Comparison of ENCODE assay signal across 9 cellular contexts in genomic region chr5:154647760-154648143, GRCh38.
DNase-seq lines count a peak whose midpoint lies in the region; ATAC-seq, FAIRE-seq and TF ChIP-seq lines count a peak whose summit lies in the region.
"Had no signal": no experiment of that assay in that cellular context is flagged by ENCODE, and none has a peak within 500 bp of the region (broad histone marks: within the 10 kb centered on the region; RNA-seq: fewer than 3 reads in every experiment).

No MANE protein-coding gene starts in this region.

- intact Hi-C loops in GM12878 (cut with micrococcal nuclease; ENCODE audit: unreplicated experiment) (no loop called here), lower lobe of right lung (cut with DNase I) (no loop called here)

- RAD21 ChIA-PET in GM12878 (lab: Charles Lee; ENCODE audit: unreplicated experiment) = interaction anchor here (1.0 to 1.4 kb wide), 3 partner anchors 13 to 290 kb away, joined by 3 to 4 read pairs (median 3); partner anchors contain the start of gene GEMIN5

- H3K9me2 ChIP-seq in SK-N-SH = no peaks in the 10 kb centered on the region

- no peak overlapping the region for H3K27ac Mint-ChIP-seq in activated T-cell treated with anti-CD3 and anti-CD28 coated beads, Interleukin-2, amount 50 U/mL, for 72 hours

- TF ChIP-seq RAD21 in GM12878 (IDR thresholded peaks at IDR 0.05; ENCODE audit: insufficient read depth, low read depth, low read length) = no peak
- no peak for TF ChIP-seq RAD21 in SK-N-SH (IDR thresholded peaks at IDR 0.05; ENCODE audit: low read length)

- H3K27me3 ChIP-seq in GM12878 (replicated peaks in 1 of 2; ENCODE audit: control insufficient read depth in 2 of 2, insufficient read depth in 2 of 2, low read length in 1 of 2) (peaks cover 0 to 3% of the 10 kb centered on the region in 2 experiments; a peak in 2 of 4 replicates), lower lobe of right lung (ENCODE audit: low read depth) (no peaks in the 10 kb centered on the region), subcutaneous abdominal adipose tissue (ENCODE audit: control insufficient read depth in 5 of 5, insufficient read depth in 4 of 5, low read length in 5 of 5) (no peaks in the 10 kb centered on the region), SK-N-SH (ENCODE audit: insufficient read depth) (no peaks in the 10 kb centered on the region)

- no peaks in the 10 kb centered on the region for H3K79me2 ChIP-seq in GM12878 (ENCODE audit: control insufficient read depth, insufficient read depth, low read length)
- H3K79me2 ChIP-seq in SK-N-SH (ENCODE audit: insufficient read depth) = no peaks in the 10 kb centered on the region

- peaks cover 0 to 8% of the 10 kb centered on the region in 2 donors for H3K36me3 Mint-ChIP-seq in activated T-cell treated with anti-CD3 and anti-CD28 coated beads, Interleukin-2, amount 50 U/mL, for 72 hours (ENCODE audit: insufficient read depth in 2 of 2)

- H2AFZ ChIP-seq in GM12878 (ENCODE audit: control insufficient read depth, low read depth, low read length) (peak overlapping the region; percentile 77), SK-N-SH (ENCODE audit: low read depth) (no peak overlapping the region)

- TF ChIP-seq EP300 in GM12878 (IDR thresholded peaks at IDR 0.05; ENCODE audit: borderline replicate concordance in 1 of 2, control insufficient read depth in 1 of 2, low read depth in 2 of 2, low read length in 2 of 2) (no peak), SK-N-SH (IDR thresholded peaks at IDR 0.05; ENCODE audit: borderline replicate concordance in 1 of 2, low read depth in 1 of 2, low read length in 1 of 2) (no peak)

- H3K27ac ChIP-seq in GM12878 (ENCODE audit: control insufficient read depth, insufficient read depth) = no peak overlapping the region
- no peak overlapping the region for H3K27ac ChIP-seq in lower lobe of right lung
- peak overlapping the region; percentile 88 for H3K27ac ChIP-seq in subcutaneous abdominal adipose tissue (ENCODE audit: low read depth, low read length)
- no peak overlapping the region for H3K27ac ChIP-seq in SK-N-SH (ENCODE audit: low read depth in 2 of 2, low read length in 1 of 2)

- peak overlapping the region; percentile 81 to 86 for H3K4me3 Mint-ChIP-seq in activated T-cell treated with anti-CD3 and anti-CD28 coated beads, Interleukin-2, amount 50 U/mL, for 72 hours

- H3K4me1 ChIP-seq in GM12878 (ENCODE audit: control insufficient read depth, insufficient read depth, low read length) = peaks cover 4% of the 10 kb centered on the region
- H3K4me1 ChIP-seq in lower lobe of right lung = peaks cover 18% of the 10 kb centered on the region
- H3K4me1 ChIP-seq in subcutaneous abdominal adipose tissue (ENCODE audit: control insufficient read depth in 5 of 5, insufficient read depth in 5 of 5, low read length in 5 of 5) = peaks cover 4 to 25% (median 23%) of the 10 kb centered on the region in 5 donors
- H3K4me1 ChIP-seq in SK-N-SH (ENCODE audit: control insufficient read depth in 1 of 2, insufficient read depth in 2 of 2, low read depth in 1 of 2, low read length in 1 of 2) = no peaks in the 10 kb centered on the region

- POLR2A ChIA-PET in GM12878 (lab: Charles Lee) = interaction anchor here (0.7 kb wide), 1 partner anchor 215 kb away, joined by 3 read pairs; no protein-coding TSS in a partner anchor
- POLR2A ChIA-PET in SK-N-SH (lab: Yijun Ruan, JAX) = no interaction called here

- H3K27me3 Mint-ChIP-seq in activated T-cell treated with anti-CD3 and anti-CD28 coated beads, Interleukin-2, amount 50 U/mL, for 72 hours (ENCODE audit: low read depth) = peaks cover 19% of the 10 kb centered on the region

- H3K36me3 ChIP-seq in GM12878 (ENCODE audit: control insufficient read depth in 2 of 2, insufficient read depth in 2 of 2, low read length in 1 of 2) (no peaks in the 10 kb centered on the region), lower lobe of right lung (no peaks in the 10 kb centered on the region), subcutaneous abdominal adipose tissue (ENCODE audit: control insufficient read depth in 5 of 5, insufficient read depth in 5 of 5, low read length in 5 of 5) (no peaks in the 10 kb centered on the region), SK-N-SH (replicated peaks in 1 of 2; ENCODE audit: control insufficient read depth in 1 of 2, insufficient read depth in 2 of 2, low read length in 1 of 2) (no peaks in the 10 kb centered on the region)

- H3K9ac ChIP-seq in GM12878 (ENCODE audit: control insufficient read depth, insufficient read depth, low read length) (no peak overlapping the region), subcutaneous abdominal adipose tissue (ENCODE audit: low read length in 5 of 5) (peak overlapping the region in 3 of 5 donors; percentile 59 to 72 (median 61)), SK-N-SH (no peak overlapping the region)

- 27% methylated on average over 6 of the region's 6 CpGs for WGBS in GM12878 (ENCODE audit: insufficient coverage, insufficient replicate concordance, low lambda C conversion rate, missing lambda C conversion rate)
- 77% methylated on average over 6 of the region's 6 CpGs for WGBS in SK-N-SH (ENCODE audit: low lambda C conversion rate)

- FAIRE-seq in GM12878 (lab: Jason Lieb, UNC) = no peak
- FAIRE-seq: frontal cortex had no signal

- in situ Hi-C loops in GM12878 (cut with MboI) = loop anchor here (5.0 kb wide), 1 partner anchor 165 kb away; no protein-coding TSS in a partner anchor

- H3K9me3 ChIP-seq in GM12878 (replicated peaks; ENCODE audit: control insufficient read depth, insufficient read depth, low read length) = no peaks in the 10 kb centered on the region
- H3K9me3 ChIP-seq in lower lobe of right lung = no peaks in the 10 kb centered on the region
- peaks cover 0 to 3% (median 0%) of the 10 kb centered on the region in 5 donors for H3K9me3 ChIP-seq in subcutaneous abdominal adipose tissue (ENCODE audit: control insufficient read depth in 5 of 5, low read length in 5 of 5)
- H3K9me3 ChIP-seq in SK-N-SH = no peaks in the 10 kb centered on the region

- ATAC-seq in activated T-cell treated with anti-CD3 and anti-CD28 coated beads, Interleukin-2, amount 50 U/mL, for 72 hours (replicated peaks in 1 of 2) = peak in 1 of 2 donors; percentile 16
- ATAC-seq in GM12878 (peak; percentile 12), lower lobe of right lung (peak; percentile 41 to 55), HG02981 (IDR thresholded peaks at IDR 0.05; ENCODE audit: unreplicated experiment) (no peak)

- BruUV-seq in GM12878 (replicated peaks; lab: Mats Ljungman, UMichigan) = no TSS peak

- no peaks in the 10 kb centered on the region for H4K20me1 ChIP-seq in GM12878 (ENCODE audit: control insufficient read depth, insufficient read depth)
- H4K20me1 ChIP-seq in SK-N-SH (ENCODE audit: insufficient read depth) = no peaks in the 10 kb centered on the region

- SMC1A ChIA-PET in GM12878 (lab: Charles Lee; ENCODE audit: uncharacterized antibody, unreplicated experiment) = interaction anchor here (0.8 kb wide), 1 partner anchor 36 kb away, joined by 3 read pairs; no protein-coding TSS in a partner anchor

- no peak for TF ChIP-seq POLR2A in GM12878 (IDR thresholded peaks at IDR 0.05; ENCODE audit: low read depth, low read length)

- H3F3A ChIP-seq in SK-N-SH (replicated peaks; ENCODE audit: insufficient read depth) = no peaks in the 10 kb centered on the region

- H3K9me3 Mint-ChIP-seq in activated T-cell treated with anti-CD3 and anti-CD28 coated beads, Interleukin-2, amount 50 U/mL, for 72 hours = peaks cover 0 to 3% of the 10 kb centered on the region in 2 donors

- CTCF ChIA-PET in GM12878 (lab: Yijun Ruan, JAX) = interaction anchor here (0.5 to 1.9 kb wide), 6 partner anchors 166 to 356 kb away, joined by 3 to 5 read pairs (median 3); partner anchors contain the start of gene CNOT8
- CTCF ChIA-PET in SK-N-SH (lab: Yijun Ruan, JAX) = interaction anchor here (1.0 to 1.2 kb wide), 3 partner anchors 124 to 163 kb away, joined by 3 read pairs; no protein-coding TSS in a partner anchor

- H3K4me3 ChIP-seq in GM12878 = peak overlapping the region; percentile 40; the same call in 1 of the 2 replicates
- H3K4me3 ChIP-seq in lower lobe of right lung = peak overlapping the region; percentile 41
- H3K4me3 ChIP-seq in subcutaneous abdominal adipose tissue (ENCODE audit: low read depth in 1 of 5, low read length in 5 of 5) = peak overlapping the region; percentile 44 to 56 (median 50)
- H3K4me3 ChIP-seq in SK-N-SH (ENCODE audit: low read depth in 2 of 2, low read length in 1 of 2) = no peak overlapping the region

- H3K4me2 ChIP-seq in GM12878 (ENCODE audit: control insufficient read depth, insufficient read depth) (peak overlapping the region; percentile 96), SK-N-SH (no peak overlapping the region)

- DNase-seq in activated T-cell treated with anti-CD3 and anti-CD28 coated beads, Interleukin-2, amount 50 U/mL, for 72 hours = no peak
- no peak for DNase-seq in activated T-cell treated with anti-CD3 and anti-CD28 coated beads, Interleukin-2, amount 50 U/mL, for 1 hour
- no peak for DNase-seq in GM12878 (ENCODE audit: low read depth, low spot score)
- no peak for DNase-seq in lower lobe of right lung
- DNase-seq in SK-N-SH = no peak
- no peak for DNase-seq in NCI-H2029 (lab: John Stamatoyannopoulos, UW)

- TF ChIP-seq CTCF in GM12878 (IDR thresholded peaks at IDR 0.05 in 2 of 3, conservative IDR thresholded peaks at IDR 0.05 in 1 of 3; ENCODE audit: control insufficient read depth in 2 of 3, extremely low read depth in 1 of 3, insufficient read depth in 1 of 3, low read depth in 3 of 3, low read length in 3 of 3) (no peak), lower lobe of right lung (IDR thresholded peaks at IDR 0.05) (no peak), SK-N-SH (IDR thresholded peaks at IDR 0.05) (no peak)

- peaks cover 17% of the 10 kb centered on the region for H3K4me1 Mint-ChIP-seq in activated T-cell treated with anti-CD3 and anti-CD28 coated beads, Interleukin-2, amount 50 U/mL, for 72 hours (ENCODE audit: low read depth)

TF ChIP-seq in GM12878, 131 proteins besides CTCF, POLR2A, EP300 and RAD21:
- no peak for TF ChIP-seq BRCA1 (IDR thresholded peaks at IDR 0.05; ENCODE audit: low read depth, low read length)
- no peak for TF ChIP-seq WRNIP1 (IDR thresholded peaks at IDR 0.05; ENCODE audit: borderline replicate concordance, low read depth, low read length)
- TF ChIP-seq DPF2 (IDR thresholded peaks at IDR 0.05) = no peak
TF ChIP-seq in GM12878: peak in this region for 0.

TF ChIP-seq in SK-N-SH, 30 proteins besides CTCF, POLR2A, EP300 and RAD21 (continues in another document):
- no peak for TF ChIP-seq GATA2 (CRISPR knock-in tag; IDR thresholded peaks at IDR 0.05)
- no peak for TF ChIP-seq GABPA (IDR thresholded peaks at IDR 0.05; ENCODE audit: low read depth)
- no peak for TF ChIP-seq FOXM1 (IDR thresholded peaks at IDR 0.05; ENCODE audit: low read depth)
- no peak for TF ChIP-seq RFX5 (IDR thresholded peaks at IDR 0.05; ENCODE audit: low read length)
- no peak for TF ChIP-seq SMC3 (IDR thresholded peaks at IDR 0.05; ENCODE audit: low read depth, low read length)
- no peak for TF ChIP-seq POLR2AphosphoS5 (IDR thresholded peaks at IDR 0.05; ENCODE audit: low read depth, low read length)

Comparison
In these comparisons a context has a peak if more than half of its experiments do, and no peak if none do; other contexts are left out.
1. H3K4me3 ChIP-seq: peak in GM12878 (single experiment), lower lobe of right lung (single experiment) and subcutaneous abdominal adipose tissue (5 of 5); none in SK-N-SH (0 of 2).
2. H3K9ac ChIP-seq: peak in subcutaneous abdominal adipose tissue (3 of 5); none in GM12878 (single experiment) and SK-N-SH (single experiment).